2 cellular contexts compared by ENCODE assay signal in genomic region chr2:12376025-12376424, GRCh38.
TF ChIP-seq lines count a peak whose summit lies in the region.

No MANE protein-coding gene starts in this region.

TF ChIP-seq in SK-N-SH, 30 proteins besides CTCF, POLR2A, EP300 and RAD21 (continued from another document):
- TF ChIP-seq, protein P1, sequence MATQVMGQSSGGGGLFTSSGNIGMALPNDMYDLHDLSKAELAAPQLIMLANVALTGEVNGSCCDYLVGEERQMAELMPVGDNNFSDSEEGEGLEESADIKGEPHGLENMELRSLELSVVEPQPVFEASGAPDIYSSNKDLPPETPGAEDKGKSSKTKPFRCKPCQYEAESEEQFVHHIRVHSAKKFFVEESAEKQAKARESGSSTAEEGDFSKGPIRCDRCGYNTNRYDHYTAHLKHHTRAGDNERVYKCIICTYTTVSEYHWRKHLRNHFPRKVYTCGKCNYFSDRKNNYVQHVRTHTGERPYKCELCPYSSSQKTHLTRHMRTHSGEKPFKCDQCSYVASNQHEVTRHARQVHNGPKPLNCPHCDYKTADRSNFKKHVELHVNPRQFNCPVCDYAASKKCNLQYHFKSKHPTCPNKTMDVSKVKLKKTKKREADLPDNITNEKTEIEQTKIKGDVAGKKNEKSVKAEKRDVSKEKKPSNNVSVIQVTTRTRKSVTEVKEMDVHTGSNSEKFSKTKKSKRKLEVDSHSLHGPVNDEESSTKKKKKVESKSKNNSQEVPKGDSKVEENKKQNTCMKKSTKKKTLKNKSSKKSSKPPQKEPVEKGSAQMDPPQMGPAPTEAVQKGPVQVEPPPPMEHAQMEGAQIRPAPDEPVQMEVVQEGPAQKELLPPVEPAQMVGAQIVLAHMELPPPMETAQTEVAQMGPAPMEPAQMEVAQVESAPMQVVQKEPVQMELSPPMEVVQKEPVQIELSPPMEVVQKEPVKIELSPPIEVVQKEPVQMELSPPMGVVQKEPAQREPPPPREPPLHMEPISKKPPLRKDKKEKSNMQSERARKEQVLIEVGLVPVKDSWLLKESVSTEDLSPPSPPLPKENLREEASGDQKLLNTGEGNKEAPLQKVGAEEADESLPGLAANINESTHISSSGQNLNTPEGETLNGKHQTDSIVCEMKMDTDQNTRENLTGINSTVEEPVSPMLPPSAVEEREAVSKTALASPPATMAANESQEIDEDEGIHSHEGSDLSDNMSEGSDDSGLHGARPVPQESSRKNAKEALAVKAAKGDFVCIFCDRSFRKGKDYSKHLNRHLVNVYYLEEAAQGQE (IDR thresholded peaks at IDR 0.05; ENCODE audit: low read depth, low read length), result no peak
- TF ChIP-seq GATA2 (CRISPR knock-in tag; IDR thresholded peaks at IDR 0.05) (no peak), ELF1 (IDR thresholded peaks at IDR 0.05) (no peak), RCOR1 (IDR thresholded peaks at IDR 0.05; ENCODE audit: low read length) (no peak), SMC3 (IDR thresholded peaks at IDR 0.05; ENCODE audit: low read depth, low read length) (no peak), RFX5 (IDR thresholded peaks at IDR 0.05; ENCODE audit: low read length) (no peak)
- TF ChIP-seq, protein P2, sequence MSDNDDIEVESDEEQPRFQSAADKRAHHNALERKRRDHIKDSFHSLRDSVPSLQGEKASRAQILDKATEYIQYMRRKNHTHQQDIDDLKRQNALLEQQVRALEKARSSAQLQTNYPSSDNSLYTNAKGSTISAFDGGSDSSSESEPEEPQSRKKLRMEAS (IDR thresholded peaks at IDR 0.05; ENCODE audit: low read depth), result no peak
TF ChIP-seq in SK-N-SH: peak in this region for 0.

TF ChIP-seq in SK-N-SH treated with all-trans-retinoic acid at 6 μM for 48 hours, 23 proteins besides CTCF, POLR2A, EP300 and RAD21 (continued from another document):
- TF ChIP-seq, protein P3, sequence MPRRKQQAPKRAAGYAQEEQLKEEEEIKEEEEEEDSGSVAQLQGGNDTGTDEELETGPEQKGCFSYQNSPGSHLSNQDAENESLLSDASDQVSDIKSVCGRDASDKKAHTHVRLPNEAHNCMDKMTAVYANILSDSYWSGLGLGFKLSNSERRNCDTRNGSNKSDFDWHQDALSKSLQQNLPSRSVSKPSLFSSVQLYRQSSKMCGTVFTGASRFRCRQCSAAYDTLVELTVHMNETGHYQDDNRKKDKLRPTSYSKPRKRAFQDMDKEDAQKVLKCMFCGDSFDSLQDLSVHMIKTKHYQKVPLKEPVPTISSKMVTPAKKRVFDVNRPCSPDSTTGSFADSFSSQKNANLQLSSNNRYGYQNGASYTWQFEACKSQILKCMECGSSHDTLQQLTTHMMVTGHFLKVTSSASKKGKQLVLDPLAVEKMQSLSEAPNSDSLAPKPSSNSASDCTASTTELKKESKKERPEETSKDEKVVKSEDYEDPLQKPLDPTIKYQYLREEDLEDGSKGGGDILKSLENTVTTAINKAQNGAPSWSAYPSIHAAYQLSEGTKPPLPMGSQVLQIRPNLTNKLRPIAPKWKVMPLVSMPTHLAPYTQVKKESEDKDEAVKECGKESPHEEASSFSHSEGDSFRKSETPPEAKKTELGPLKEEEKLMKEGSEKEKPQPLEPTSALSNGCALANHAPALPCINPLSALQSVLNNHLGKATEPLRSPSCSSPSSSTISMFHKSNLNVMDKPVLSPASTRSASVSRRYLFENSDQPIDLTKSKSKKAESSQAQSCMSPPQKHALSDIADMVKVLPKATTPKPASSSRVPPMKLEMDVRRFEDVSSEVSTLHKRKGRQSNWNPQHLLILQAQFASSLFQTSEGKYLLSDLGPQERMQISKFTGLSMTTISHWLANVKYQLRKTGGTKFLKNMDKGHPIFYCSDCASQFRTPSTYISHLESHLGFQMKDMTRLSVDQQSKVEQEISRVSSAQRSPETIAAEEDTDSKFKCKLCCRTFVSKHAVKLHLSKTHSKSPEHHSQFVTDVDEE (CRISPR knock-in tag; IDR thresholded peaks at IDR 0.05), result no peak
- no peak for TF ChIP-seq ESRRG (CRISPR knock-in tag; IDR thresholded peaks at IDR 0.05)
- TF ChIP-seq RARB (CRISPR knock-in tag; IDR thresholded peaks at IDR 0.05), result no peak
- TF ChIP-seq, protein P4, sequence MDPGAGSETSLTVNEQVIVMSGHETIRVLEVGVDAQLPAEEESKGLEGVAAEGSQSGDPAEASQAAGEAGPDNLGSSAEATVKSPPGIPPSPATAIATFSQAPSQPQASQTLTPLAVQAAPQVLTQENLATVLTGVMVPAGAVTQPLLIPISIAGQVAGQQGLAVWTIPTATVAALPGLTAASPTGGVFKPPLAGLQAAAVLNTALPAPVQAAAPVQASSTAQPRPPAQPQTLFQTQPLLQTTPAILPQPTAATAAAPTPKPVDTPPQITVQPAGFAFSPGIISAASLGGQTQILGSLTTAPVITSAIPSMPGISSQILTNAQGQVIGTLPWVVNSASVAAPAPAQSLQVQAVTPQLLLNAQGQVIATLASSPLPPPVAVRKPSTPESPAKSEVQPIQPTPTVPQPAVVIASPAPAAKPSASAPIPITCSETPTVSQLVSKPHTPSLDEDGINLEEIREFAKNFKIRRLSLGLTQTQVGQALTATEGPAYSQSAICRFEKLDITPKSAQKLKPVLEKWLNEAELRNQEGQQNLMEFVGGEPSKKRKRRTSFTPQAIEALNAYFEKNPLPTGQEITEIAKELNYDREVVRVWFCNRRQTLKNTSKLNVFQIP (CRISPR knock-in tag; IDR thresholded peaks at IDR 0.05; ENCODE audit: borderline replicate concordance, low read depth), result no peak
- TF ChIP-seq ZC3H10 (CRISPR knock-in tag; IDR thresholded peaks at IDR 0.05), result no peak
- no peak for TF ChIP-seq CSRNP3 (CRISPR knock-in tag; IDR thresholded peaks at IDR 0.05)
